Comparison of ENCODE assay signal across 9 cellular contexts in the genomic region with DNA sequence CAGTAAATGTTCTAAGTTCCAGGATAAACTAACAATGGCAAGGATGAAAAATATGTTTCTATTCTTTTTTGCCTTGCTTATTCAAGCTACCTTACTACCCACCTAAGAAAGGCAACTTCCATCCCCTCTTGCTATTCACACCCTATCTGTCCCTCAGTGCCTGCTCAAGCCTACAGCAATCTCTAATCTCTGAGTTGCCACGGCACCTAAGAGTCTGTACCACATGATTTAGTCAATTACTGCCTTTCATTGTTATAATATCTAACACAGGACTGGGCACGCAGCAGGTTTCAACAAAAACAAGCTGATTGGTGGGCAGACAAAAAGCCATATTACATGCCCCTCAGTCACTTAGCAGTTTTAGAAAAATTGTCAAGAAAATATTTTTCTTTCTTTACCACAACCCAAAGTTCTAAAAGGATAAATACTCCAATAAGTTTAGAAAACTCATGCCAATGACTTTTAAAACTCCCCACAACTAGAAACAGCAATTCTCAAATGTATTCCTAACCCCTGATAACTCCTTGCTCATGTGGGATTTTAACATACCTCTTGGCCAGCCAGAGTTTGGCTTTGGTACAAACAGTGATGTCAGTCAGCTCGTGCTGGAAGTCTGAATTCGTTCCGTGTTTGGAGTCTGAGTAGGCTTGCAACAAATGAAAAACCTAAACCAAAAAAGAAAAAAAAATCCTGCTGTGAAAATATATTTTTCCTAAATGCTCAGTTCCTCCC.
A peak's percentile ranks its signal among the peaks of the same experiment; 100 is the strongest.
DNase-seq lines count a peak whose midpoint lies in the region; ATAC-seq and TF ChIP-seq lines count a peak whose summit lies in the region.
"Had no signal": no experiment of that assay in that cellular context is flagged by ENCODE, and none has a peak within 500 bp of the region (broad histone marks: within the 10 kb centered on the region; RNA-seq: fewer than 3 reads in every experiment).

No MANE protein-coding gene starts in this region.

- H3K27ac Mint-ChIP-seq in CD4-positive, CD25-positive, alpha-beta regulatory T cell = peak overlapping the region in 2 of 3 donors; percentile 44 to 57

- ATAC-seq in CD4-positive, CD25-positive, alpha-beta regulatory T cell (ENCODE audit: low read depth in 2 of 2) = no peak
- ATAC-seq in heart left ventricle (peak; percentile 59 to 81 (median 72)), GM19395 (IDR thresholded peaks at IDR 0.05; ENCODE audit: unreplicated experiment) (no peak), HG03432 (IDR thresholded peaks at IDR 0.05; ENCODE audit: unreplicated experiment) (no peak)

- no peaks in the 10 kb centered on the region for H3K4me1 ChIP-seq in CD4-positive, CD25-positive, alpha-beta regulatory T cell (ENCODE audit: control insufficient read depth, insufficient read depth, low read length, poor library complexity, severe bottlenecking)
- H3K4me1 ChIP-seq in heart left ventricle = peaks cover 17 to 89% (median 76%) of the 10 kb centered on the region in 12 donors

- no peak for TF ChIP-seq CTCF in heart left ventricle (IDR thresholded peaks at IDR 0.05)

- no peak overlapping the region for H3K27ac ChIP-seq in CD4-positive, CD25-positive, alpha-beta regulatory T cell (ENCODE audit: insufficient read depth, low read length, poor library complexity, severe bottlenecking)
- H3K27ac ChIP-seq in heart left ventricle = peak overlapping the region; percentile 66 to 88 (median 82)

- intact Hi-C loops in heart left ventricle (cut with DNase I) = loop anchor here in 2 of 10 donors (10.0 kb wide), 2 partner anchors 61 to 121 kb away; no protein-coding TSS in a partner anchor

- no peak overlapping the region for H3K4me3 Mint-ChIP-seq in CD4-positive, CD25-positive, alpha-beta regulatory T cell

- no peaks in the 10 kb centered on the region for H3K9me3 ChIP-seq in CD4-positive, CD25-positive, alpha-beta regulatory T cell (ENCODE audit: control insufficient read depth in 2 of 2, low read length in 2 of 2)
- no peaks in the 10 kb centered on the region for H3K9me3 ChIP-seq in heart left ventricle

- H3K9me3 Mint-ChIP-seq in CD4-positive, CD25-positive, alpha-beta regulatory T cell = no peaks in the 10 kb centered on the region

- no peaks in the 10 kb centered on the region for H3K27me3 Mint-ChIP-seq in CD4-positive, CD25-positive, alpha-beta regulatory T cell

- H3K27me3 ChIP-seq in CD4-positive, CD25-positive, alpha-beta regulatory T cell (ENCODE audit: control insufficient read depth, insufficient read depth, low read length) = no peaks in the 10 kb centered on the region
- no peaks in the 10 kb centered on the region for H3K27me3 ChIP-seq in heart left ventricle

- H3K4me3 ChIP-seq in CD4-positive, CD25-positive, alpha-beta regulatory T cell (ENCODE audit: low read depth, low read length) = no peak overlapping the region
- H3K4me3 ChIP-seq in heart left ventricle = no peak overlapping the region

- WGBS in heart left ventricle, 4 donors = 14 to 17% (median 15%) methylated on average over 5 of the region's 5 CpGs

- no peak for TF ChIP-seq POLR2A in heart left ventricle (IDR thresholded peaks at IDR 0.05)

- H3K36me3 Mint-ChIP-seq in CD4-positive, CD25-positive, alpha-beta regulatory T cell = peaks cover 61% of the 10 kb centered on the region

- H3K4me1 Mint-ChIP-seq in CD4-positive, CD25-positive, alpha-beta regulatory T cell = peaks cover under 1 to 12% (median 4%) of the 10 kb centered on the region in 4 donors

- H3K36me3 ChIP-seq in CD4-positive, CD25-positive, alpha-beta regulatory T cell (ENCODE audit: control insufficient read depth, insufficient read depth, low read length) = peaks cover 26% of the 10 kb centered on the region
- peaks cover 0 to 7% (median 0%) of the 10 kb centered on the region in 9 donors for H3K36me3 ChIP-seq in heart left ventricle

- no peak for DNase-seq in CD4-positive, CD25-positive, alpha-beta regulatory T cell
- peak; percentile 68 for DNase-seq in amniotic stem cell (lab: John Stamatoyannopoulos, UW)
- DNase-seq in heart left ventricle = peak in 4 of 5 donors; percentile 84 to 85 (median 84)
- DNase-seq in putamen (ENCODE audit: low spot score) = peak; percentile 16
- DNase-seq in NCI-H2227 (lab: John Stamatoyannopoulos, UW; ENCODE audit: unreplicated experiment) = no peak
- DNase-seq in Kasumi-1 (lab: John Stamatoyannopoulos, UW) = no peak
- DNase-seq: NCI-H187 had no signal

Comparison
In these comparisons a context has a peak if more than half of its experiments do, and no peak if none do; other contexts are left out.
1. ATAC-seq: peak in heart left ventricle (4 of 4); none in CD4-positive, CD25-positive, alpha-beta regulatory T cell (0 of 2), GM19395 (single experiment) and HG03432 (single experiment).
2. DNase-seq: peak in amniotic stem cell (single experiment), heart left ventricle (4 of 5) and putamen (single experiment); none in CD4-positive, CD25-positive, alpha-beta regulatory T cell (0 of 3), NCI-H2227 (single experiment) and Kasumi-1 (0 of 2).